ENCODE assay signal across 18 cellular contexts in the genomic region with DNA sequence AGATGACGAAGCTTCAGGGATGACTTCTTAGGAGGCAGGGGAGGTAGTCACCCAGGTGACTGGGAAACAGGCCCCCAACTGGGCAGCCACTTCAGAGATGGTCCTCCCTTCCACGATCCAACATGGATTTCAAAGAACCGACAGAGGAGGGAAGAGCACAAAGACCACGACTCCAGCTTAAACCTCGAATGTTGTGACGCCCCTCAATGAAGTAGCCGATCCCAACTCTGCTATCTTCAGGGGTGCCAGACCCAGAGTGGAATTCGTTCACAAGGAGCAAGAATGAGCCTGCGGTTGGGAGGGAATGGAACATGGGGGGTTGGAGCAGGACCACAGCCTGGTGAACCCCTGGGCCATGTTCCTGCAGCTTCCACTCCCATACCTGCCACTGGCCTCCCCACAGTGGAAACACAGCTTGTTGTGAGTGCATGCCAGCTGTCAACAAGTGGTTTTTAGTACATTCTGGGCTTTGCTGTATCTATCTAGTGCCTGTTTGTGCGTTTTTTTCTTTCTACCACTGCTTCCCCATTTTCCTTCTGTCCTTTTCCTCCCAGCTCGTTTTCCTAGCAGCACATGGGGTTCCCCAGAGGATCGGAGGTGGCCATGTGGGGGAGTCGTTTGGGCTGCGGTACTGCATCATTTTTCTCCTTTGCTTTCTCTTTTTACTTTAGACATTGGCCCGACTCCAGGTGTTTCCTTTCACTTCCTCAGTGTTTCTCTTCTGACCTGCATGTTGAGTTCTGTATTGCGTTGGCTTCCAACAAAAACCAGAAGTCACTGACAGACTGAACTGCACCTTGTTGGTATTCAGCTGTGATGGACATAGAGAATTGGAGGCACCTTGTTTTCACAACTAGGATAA.
DNase-seq lines count a peak whose midpoint lies in the region; ATAC-seq, FAIRE-seq and TF ChIP-seq lines count a peak whose summit lies in the region.
"Had no signal": no experiment of that assay in that cellular context is flagged by ENCODE, and none has a peak within 500 bp of the region (broad histone marks: within the 10 kb centered on the region; RNA-seq: fewer than 3 reads in every experiment).

No MANE protein-coding gene starts in this region.

- ATAC-seq in GM12878, result peak; percentile 71
- ATAC-seq in naive B cell (ENCODE audit: low read depth in 2 of 2), result peak; percentile 86 to 96
- ATAC-seq in HG03354 (IDR thresholded peaks at IDR 0.05; ENCODE audit: poor library complexity, severe bottlenecking, unreplicated experiment), result no peak
- no peak for ATAC-seq in HG02763 (IDR thresholded peaks at IDR 0.05; ENCODE audit: unreplicated experiment)
- ATAC-seq: esophagus mucosa had no signal

- TF ChIP-seq CTCF in DOHH2 (IDR thresholded peaks at IDR 0.05; ENCODE audit: low read depth, low read length, poor library complexity, severe bottlenecking) (no peak), GM12878 (IDR thresholded peaks at IDR 0.05 in 2 of 3, conservative IDR thresholded peaks at IDR 0.05 in 1 of 3; ENCODE audit: control insufficient read depth in 2 of 3, extremely low read depth in 1 of 3, insufficient read depth in 1 of 3, low read depth in 3 of 3, low read length in 3 of 3) (no peak)

- H3K4me1 Mint-ChIP-seq in naive B cell, result peaks cover 6 to 17% (median 13%) of the 10 kb centered on the region in 3 donors

- H3K9me2 ChIP-seq in DOHH2 (replicated peaks; ENCODE audit: control insufficient read depth, low read length), result no peaks in the 10 kb centered on the region

- H3K4me3 ChIP-seq in DOHH2 (ENCODE audit: low read length) (no peak overlapping the region), GM12878 (no peak overlapping the region; the same call in 1 of the 2 replicates)
- H3K4me3 ChIP-seq: HAP-1, right atrium auricular region, thoracic aorta had no signal

- in situ Hi-C loops in GM12878 (cut with MboI), result loop anchor here (25.0 kb wide), 2 partner anchors 140 to 265 kb away; a partner anchor contains a TSS

- H3K27ac ChIP-seq in DOHH2 (ENCODE audit: low read depth, low read length), result no peak overlapping the region
- H3K27ac ChIP-seq in GM12878 (ENCODE audit: control insufficient read depth, insufficient read depth), result 0 out of 2 replicates have a peak overlapping the region, but pooled peaks have one; percentile 20
- H3K27ac ChIP-seq: right atrium auricular region, thoracic aorta had no signal

- no TSS peak for BruUV-seq in GM12878 (replicated peaks; lab: Mats Ljungman, UMichigan)

- FAIRE-seq in GM19239 (lab: Jason Lieb, UNC) (peak; percentile 49), GM12878 (lab: Jason Lieb, UNC) (no peak), GM12892 (lab: Jason Lieb, UNC) (no peak)

- peak overlapping the region in 7 of 8 donors; percentile 34 to 93 (median 74) for H3K4me3 Mint-ChIP-seq in naive B cell

- peaks cover 14% of the 10 kb centered on the region for H3K4me1 ChIP-seq in DOHH2 (ENCODE audit: control insufficient read depth, low read length)
- peaks cover 9% of the 10 kb centered on the region for H3K4me1 ChIP-seq in GM12878 (ENCODE audit: control insufficient read depth, insufficient read depth, low read length)
- H3K4me1 ChIP-seq: HAP-1, right atrium auricular region had no signal

- no peak for TF ChIP-seq RAD21 in GM12878 (IDR thresholded peaks at IDR 0.05; ENCODE audit: insufficient read depth, low read depth, low read length)

- CTCF ChIA-PET in GM12878 (lab: Yijun Ruan, JAX), result interaction anchor here (0.7 to 3.3 kb wide), 5 partner anchors 11 to 269 kb away, joined by 3 to 11 read pairs (median 4); no protein-coding TSS in a partner anchor

- H3F3A ChIP-seq in DOHH2 (ENCODE audit: control insufficient read depth, insufficient read depth), result no peaks in the 10 kb centered on the region

- SMC1A ChIA-PET in GM12878 (lab: Charles Lee; ENCODE audit: uncharacterized antibody, unreplicated experiment), result interaction anchor here (1.0 kb wide), 1 partner anchor 9 kb away, joined by 4 read pairs; no protein-coding TSS in a partner anchor

- H3K4me2 ChIP-seq in DOHH2 (ENCODE audit: low read length) (peak overlapping the region; percentile 21; the same call in 1 of the 2 replicates), GM12878 (ENCODE audit: control insufficient read depth, insufficient read depth) (peak overlapping the region; percentile 31)

- H3K79me2 ChIP-seq in DOHH2 (ENCODE audit: control insufficient read depth, low read length) (no peaks in the 10 kb centered on the region), GM12878 (ENCODE audit: control insufficient read depth, insufficient read depth, low read length) (no peaks in the 10 kb centered on the region)

- POLR2A ChIA-PET in GM12878 (lab: Charles Lee), result no interaction called here

- RAD21 ChIA-PET in GM12878 (lab: Charles Lee; ENCODE audit: unreplicated experiment), result interaction anchor here (1.4 kb wide), 1 partner anchor 17 kb away, joined by 5 read pairs; no protein-coding TSS in a partner anchor

- peak overlapping the region; percentile 41 to 96 (median 80) for H3K27ac Mint-ChIP-seq in naive B cell

- no peaks in the 10 kb centered on the region for H3K9me3 ChIP-seq in DOHH2 (ENCODE audit: control insufficient read depth, insufficient read depth, low read length)
- H3K9me3 ChIP-seq in GM12878 (replicated peaks; ENCODE audit: control insufficient read depth, insufficient read depth, low read length), result no peaks in the 10 kb centered on the region; the same call in 2 of the 3 replicates
- H3K9me3 ChIP-seq: HAP-1 had no signal

- no peaks in the 10 kb centered on the region for H3K36me3 ChIP-seq in DOHH2 (ENCODE audit: control insufficient read depth, low read length)
- peaks cover 0 to 3% of the 10 kb centered on the region in 2 experiments; a peak in 1 of 4 replicates for H3K36me3 ChIP-seq in GM12878 (ENCODE audit: control insufficient read depth in 2 of 2, insufficient read depth in 2 of 2, low read length in 1 of 2)
- H3K36me3 ChIP-seq: HAP-1, right atrium auricular region had no signal

- no peaks in the 10 kb centered on the region for H4K20me1 ChIP-seq in DOHH2 (ENCODE audit: control insufficient read depth, insufficient read depth, low read depth, low read length)
- no peaks in the 10 kb centered on the region for H4K20me1 ChIP-seq in GM12878 (ENCODE audit: control insufficient read depth, insufficient read depth)

- peak; percentile 42 for DNase-seq in GM19239 (ENCODE audit: insufficient read length, low spot score)
- peak; percentile 40 for DNase-seq in GM12878 (ENCODE audit: low read depth, low spot score)
- peak; percentile 33 for DNase-seq in naive B cell
- DNase-seq in GM12892 (ENCODE audit: insufficient read length), result no peak
- DNase-seq: activated effector memory CD4-positive, alpha-beta T cell treated with anti-CD3 and anti-CD28 coated beads, Interleukin-2, amount 50 U/mL, for 16 hours; amniotic stem cell; central memory CD4-positive, alpha-beta T cell; COR-L47; MV-4-11; NCI-H2029; occipital lobe had no signal

- no peak overlapping the region for H3K9ac ChIP-seq in GM12878 (ENCODE audit: control insufficient read depth, insufficient read depth, low read length)

- TF ChIP-seq EP300 in GM12878 (IDR thresholded peaks at IDR 0.05; ENCODE audit: borderline replicate concordance in 1 of 2, control insufficient read depth in 1 of 2, low read depth in 2 of 2, low read length in 2 of 2), result no peak

- WGBS in GM12878 (ENCODE audit: insufficient coverage, insufficient replicate concordance, low lambda C conversion rate, missing lambda C conversion rate), result 45% methylated on average over 16 of the region's 16 CpGs

- peaks cover 0 to 28% (median 6%) of the 10 kb centered on the region in 7 donors for H3K9me3 Mint-ChIP-seq in naive B cell

- H3K36me3 Mint-ChIP-seq in naive B cell, result peaks cover 0 to 7% of the 10 kb centered on the region in 2 donors

- no peak for TF ChIP-seq POLR2A in GM12878 (IDR thresholded peaks at IDR 0.05; ENCODE audit: low read depth, low read length)
- no peak for TF ChIP-seq POLR2A in GM12892 (IDR thresholded peaks at IDR 0.05; ENCODE audit: low read depth, low read length)

- peak overlapping the region; percentile 63 for H2AFZ ChIP-seq in GM12878 (ENCODE audit: control insufficient read depth, low read depth, low read length)

- no peaks in the 10 kb centered on the region for H3K27me3 Mint-ChIP-seq in naive B cell

- no peaks in the 10 kb centered on the region for H3K27me3 ChIP-seq in DOHH2 (ENCODE audit: control insufficient read depth, low read length)
- H3K27me3 ChIP-seq in GM12878 (replicated peaks in 1 of 2; ENCODE audit: control insufficient read depth in 2 of 2, insufficient read depth in 2 of 2, low read length in 1 of 2), result no peaks in the 10 kb centered on the region
- H3K27me3 ChIP-seq: right atrium auricular region had no signal

- intact Hi-C loops in GM12878 (cut with micrococcal nuclease; ENCODE audit: unreplicated experiment), result no loop called here

TF ChIP-seq in GM12878, 131 proteins besides CTCF, POLR2A, EP300 and RAD21 (continues in another document):
- TF ChIP-seq, protein P1, sequence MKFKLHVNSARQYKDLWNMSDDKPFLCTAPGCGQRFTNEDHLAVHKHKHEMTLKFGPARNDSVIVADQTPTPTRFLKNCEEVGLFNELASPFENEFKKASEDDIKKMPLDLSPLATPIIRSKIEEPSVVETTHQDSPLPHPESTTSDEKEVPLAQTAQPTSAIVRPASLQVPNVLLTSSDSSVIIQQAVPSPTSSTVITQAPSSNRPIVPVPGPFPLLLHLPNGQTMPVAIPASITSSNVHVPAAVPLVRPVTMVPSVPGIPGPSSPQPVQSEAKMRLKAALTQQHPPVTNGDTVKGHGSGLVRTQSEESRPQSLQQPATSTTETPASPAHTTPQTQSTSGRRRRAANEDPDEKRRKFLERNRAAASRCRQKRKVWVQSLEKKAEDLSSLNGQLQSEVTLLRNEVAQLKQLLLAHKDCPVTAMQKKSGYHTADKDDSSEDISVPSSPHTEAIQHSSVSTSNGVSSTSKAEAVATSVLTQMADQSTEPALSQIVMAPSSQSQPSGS (IDR thresholded peaks at IDR 0.05; ENCODE audit: low read length), result no peak
- TF ChIP-seq, protein P2, sequence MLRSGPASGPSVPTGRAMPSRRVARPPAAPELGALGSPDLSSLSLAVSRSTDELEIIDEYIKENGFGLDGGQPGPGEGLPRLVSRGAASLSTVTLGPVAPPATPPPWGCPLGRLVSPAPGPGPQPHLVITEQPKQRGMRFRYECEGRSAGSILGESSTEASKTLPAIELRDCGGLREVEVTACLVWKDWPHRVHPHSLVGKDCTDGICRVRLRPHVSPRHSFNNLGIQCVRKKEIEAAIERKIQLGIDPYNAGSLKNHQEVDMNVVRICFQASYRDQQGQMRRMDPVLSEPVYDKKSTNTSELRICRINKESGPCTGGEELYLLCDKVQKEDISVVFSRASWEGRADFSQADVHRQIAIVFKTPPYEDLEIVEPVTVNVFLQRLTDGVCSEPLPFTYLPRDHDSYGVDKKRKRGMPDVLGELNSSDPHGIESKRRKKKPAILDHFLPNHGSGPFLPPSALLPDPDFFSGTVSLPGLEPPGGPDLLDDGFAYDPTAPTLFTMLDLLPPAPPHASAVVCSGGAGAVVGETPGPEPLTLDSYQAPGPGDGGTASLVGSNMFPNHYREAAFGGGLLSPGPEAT (IDR thresholded peaks at IDR 0.05; ENCODE audit: low read depth), result 0 out of 2 replicates have a peak, but pooled peaks have one; percentile 29
- TF ChIP-seq MYC (IDR thresholded peaks at IDR 0.05; ENCODE audit: insufficient read depth, insufficient read length, insufficient replicate concordance, low read length, severe bottlenecking) (no peak), IKZF2 (IDR thresholded peaks at IDR 0.05) (peak; percentile 54 to 69; a peak in 3 of 4 replicates)

Comparison
In these comparisons a context has a peak if more than half of its experiments do, and no peak if none do; other contexts are left out.
1. ATAC-seq: peak in GM12878 (single experiment) and naive B cell (2 of 2); none in HG03354 (single experiment) and HG02763 (single experiment).